16 cellular contexts compared by ENCODE assay signal in the genomic region with DNA sequence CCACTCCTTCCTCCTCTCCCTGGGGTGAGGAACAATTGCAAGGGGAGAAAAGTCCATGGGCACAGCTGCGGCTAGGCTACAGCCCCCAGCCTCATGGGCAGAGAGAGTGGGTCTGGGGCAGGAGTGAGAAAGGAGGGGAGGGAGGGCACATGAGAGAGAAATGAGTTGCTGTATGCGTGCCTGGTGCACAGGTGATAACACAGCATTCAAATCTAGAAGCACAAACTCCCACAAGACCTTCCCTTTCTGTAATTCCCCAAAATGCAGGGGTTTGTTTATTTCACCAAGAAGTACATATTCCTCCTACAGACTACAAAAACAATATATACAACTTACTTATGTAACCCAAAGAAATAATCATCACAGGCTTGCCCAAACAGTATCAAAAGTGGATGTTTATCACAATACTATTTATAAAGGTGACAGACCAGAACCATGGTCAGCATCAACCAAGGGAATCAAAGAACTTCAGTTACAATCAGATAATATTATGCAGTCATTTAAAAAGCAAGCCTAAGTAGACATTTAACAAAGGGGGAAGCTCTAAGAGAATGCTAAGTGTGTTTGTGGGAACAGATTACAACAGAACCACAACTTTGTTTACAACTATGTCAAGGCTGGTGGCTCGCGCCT. TPM values are rescaled to one million over a fixed set of nuclear protein-coding genes. Genes with fewer than 3 reads are reported as not detected.
DNase-seq lines count a peak whose midpoint lies in the region; ATAC-seq and TF ChIP-seq lines count a peak whose summit lies in the region.
"Had no signal": no experiment of that assay in that cellular context is flagged by ENCODE, and none has a peak within 500 bp of the region (broad histone marks: within the 10 kb centered on the region; RNA-seq: fewer than 3 reads in every experiment).

No MANE protein-coding gene starts in this region.

- no peaks in the 10 kb centered on the region for H3K79me2 ChIP-seq in osteoblast (ENCODE audit: insufficient read depth, low read length)

- no peaks in the 10 kb centered on the region for H3K9me3 Mint-ChIP-seq in CD14-positive monocyte
- H3K9me3 Mint-ChIP-seq in central memory CD8-positive, alpha-beta T cell = no peaks in the 10 kb centered on the region

- H3K4me3 ChIP-seq in HEK293 (ENCODE audit: low read depth, low read length) (no peak overlapping the region), osteoblast (ENCODE audit: insufficient read depth, low read length) (no peak overlapping the region), colonic mucosa (no peak overlapping the region)
- H3K4me3 ChIP-seq: psoas muscle, stomach had no signal

- POLR2A ChIA-PET in HEK293 (lab: Yijun Ruan, JAX) = no interaction called here

- ATAC-seq in central memory CD8-positive, alpha-beta T cell (replicated peaks; ENCODE audit: extremely low read depth, poor library complexity, severe bottlenecking) = no peak
- no peak for ATAC-seq in GM21390 (IDR thresholded peaks at IDR 0.05; ENCODE audit: unreplicated experiment)
- ATAC-seq: psoas muscle had no signal

- no peaks in the 10 kb centered on the region for H3K27me3 ChIP-seq in osteoblast (ENCODE audit: insufficient read depth, low read length)
- H3K27me3 ChIP-seq in colonic mucosa = no peaks in the 10 kb centered on the region
- H3K27me3 ChIP-seq: stomach had no signal

- CTCF ChIA-PET in HEK293 (lab: Yijun Ruan, JAX) = interaction anchor here (0.6 to 1.1 kb wide), 2 partner anchors 30 to 52 kb away, joined by 3 to 6 read pairs; no protein-coding TSS in a partner anchor

- peaks cover 28% of the 10 kb centered on the region for H4K20me1 ChIP-seq in osteoblast (ENCODE audit: insufficient read depth, low read length)

- H3K9me3 ChIP-seq in HEK293 (ENCODE audit: control insufficient read depth, insufficient read depth, low read depth, low read length) (no peaks in the 10 kb centered on the region), osteoblast (ENCODE audit: low read depth, low read length) (no peaks in the 10 kb centered on the region), colonic mucosa (no peaks in the 10 kb centered on the region)
- H3K9me3 ChIP-seq: psoas muscle, stomach had no signal

- peaks cover 17 to 49% of the 10 kb centered on the region in 2 donors for H3K36me3 Mint-ChIP-seq in CD14-positive monocyte
- peaks cover 14% of the 10 kb centered on the region for H3K36me3 Mint-ChIP-seq in central memory CD8-positive, alpha-beta T cell (ENCODE audit: insufficient read depth)

- no peaks in the 10 kb centered on the region for H3K27me3 Mint-ChIP-seq in CD14-positive monocyte (ENCODE audit: low read depth in 3 of 3)
- no peaks in the 10 kb centered on the region for H3K27me3 Mint-ChIP-seq in central memory CD8-positive, alpha-beta T cell

- peaks cover 46% of the 10 kb centered on the region for H3K4me1 Mint-ChIP-seq in CD14-positive monocyte
- H3K4me1 Mint-ChIP-seq in central memory CD8-positive, alpha-beta T cell = peaks cover 64% of the 10 kb centered on the region

- H3K27ac Mint-ChIP-seq in CD14-positive monocyte = peak overlapping the region in 6 of 7 donors; percentile 1 to 64 (median 43)
- peak overlapping the region; percentile 56 for H3K27ac Mint-ChIP-seq in central memory CD8-positive, alpha-beta T cell (ENCODE audit: low read depth)

- DNase-seq in CD14-positive monocyte (ENCODE audit: low spot score) (no peak), osteoblast (ENCODE audit: insufficient read length, low spot score, missing footprints) (peak; percentile 36), colonic mucosa (no peak), dedifferentiated amniotic fluid mesenchymal stem cell (ENCODE audit: extremely low spot score) (no peak), SHP77 (lab: John Stamatoyannopoulos, UW) (no peak)
- no peak for DNase-seq in central memory CD8-positive, alpha-beta T cell (ENCODE audit: low spot score in 2 of 2)
- DNase-seq: Calu3, caudate nucleus, foreskin fibroblast, NCI-H2029 treated with DMSO at 0.1 percent for 48 hours, NCI-H524, psoas muscle, stomach, T-helper 9 cell had no signal

- H3K27ac ChIP-seq in HEK293 (ENCODE audit: extremely low read depth, low read depth, low read length) = no peak overlapping the region
- H3K27ac ChIP-seq in osteoblast (ENCODE audit: low read depth, low read length) = no peak overlapping the region
- H3K27ac ChIP-seq in colonic mucosa = no peak overlapping the region
- H3K27ac ChIP-seq: psoas muscle had no signal

- H3K36me3 ChIP-seq in HEK293 (ENCODE audit: control insufficient read depth in 2 of 2, insufficient read depth in 1 of 2, low read length in 2 of 2) (no peaks in the 10 kb centered on the region), osteoblast (ENCODE audit: insufficient read depth, low read length) (no peaks in the 10 kb centered on the region), colonic mucosa (no peaks in the 10 kb centered on the region)
- H3K36me3 ChIP-seq: stomach had no signal

- H3K4me2 ChIP-seq in osteoblast (ENCODE audit: insufficient read depth, low read length) = no peak overlapping the region

- no peak overlapping the region for H3K4me3 Mint-ChIP-seq in CD14-positive monocyte
- no peak overlapping the region for H3K4me3 Mint-ChIP-seq in central memory CD8-positive, alpha-beta T cell

- no peak overlapping the region for H3K9ac ChIP-seq in colonic mucosa (ENCODE audit: low read depth in 2 of 2, low read length in 2 of 2)

- H3K4me1 ChIP-seq in HEK293 (ENCODE audit: control insufficient read depth, insufficient read depth, low read length) (no peaks in the 10 kb centered on the region), osteoblast (ENCODE audit: insufficient read depth, low read length) (peaks cover 28% of the 10 kb centered on the region), colonic mucosa (no peaks in the 10 kb centered on the region)

- TF ChIP-seq CTCF in CD14-positive monocyte (IDR thresholded peaks at IDR 0.05) (no peak), HEK293 (tag by site-specific recombination; IDR thresholded peaks at IDR 0.05) (no peak), osteoblast (IDR thresholded peaks at IDR 0.05; ENCODE audit: extremely low read depth, low read depth, low read length) (no peak), colonic mucosa (IDR thresholded peaks at IDR 0.05) (no peak)

- H2AFZ ChIP-seq in osteoblast (ENCODE audit: low read length) = no peak overlapping the region

- intact Hi-C loops in CD14-positive monocyte (cut with micrococcal nuclease) (no loop called here), colonic mucosa (cut with DNase I) (no loop called here)

TF ChIP-seq in HEK293, 187 proteins besides CTCF, POLR2A, EP300 and RAD21:
- TF ChIP-seq, protein P1, sequence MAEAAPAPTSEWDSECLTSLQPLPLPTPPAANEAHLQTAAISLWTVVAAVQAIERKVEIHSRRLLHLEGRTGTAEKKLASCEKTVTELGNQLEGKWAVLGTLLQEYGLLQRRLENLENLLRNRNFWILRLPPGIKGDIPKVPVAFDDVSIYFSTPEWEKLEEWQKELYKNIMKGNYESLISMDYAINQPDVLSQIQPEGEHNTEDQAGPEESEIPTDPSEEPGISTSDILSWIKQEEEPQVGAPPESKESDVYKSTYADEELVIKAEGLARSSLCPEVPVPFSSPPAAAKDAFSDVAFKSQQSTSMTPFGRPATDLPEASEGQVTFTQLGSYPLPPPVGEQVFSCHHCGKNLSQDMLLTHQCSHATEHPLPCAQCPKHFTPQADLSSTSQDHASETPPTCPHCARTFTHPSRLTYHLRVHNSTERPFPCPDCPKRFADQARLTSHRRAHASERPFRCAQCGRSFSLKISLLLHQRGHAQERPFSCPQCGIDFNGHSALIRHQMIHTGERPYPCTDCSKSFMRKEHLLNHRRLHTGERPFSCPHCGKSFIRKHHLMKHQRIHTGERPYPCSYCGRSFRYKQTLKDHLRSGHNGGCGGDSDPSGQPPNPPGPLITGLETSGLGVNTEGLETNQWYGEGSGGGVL (tag by site-specific recombination; IDR thresholded peaks at IDR 0.05) = no peak
- TF ChIP-seq, protein P2, sequence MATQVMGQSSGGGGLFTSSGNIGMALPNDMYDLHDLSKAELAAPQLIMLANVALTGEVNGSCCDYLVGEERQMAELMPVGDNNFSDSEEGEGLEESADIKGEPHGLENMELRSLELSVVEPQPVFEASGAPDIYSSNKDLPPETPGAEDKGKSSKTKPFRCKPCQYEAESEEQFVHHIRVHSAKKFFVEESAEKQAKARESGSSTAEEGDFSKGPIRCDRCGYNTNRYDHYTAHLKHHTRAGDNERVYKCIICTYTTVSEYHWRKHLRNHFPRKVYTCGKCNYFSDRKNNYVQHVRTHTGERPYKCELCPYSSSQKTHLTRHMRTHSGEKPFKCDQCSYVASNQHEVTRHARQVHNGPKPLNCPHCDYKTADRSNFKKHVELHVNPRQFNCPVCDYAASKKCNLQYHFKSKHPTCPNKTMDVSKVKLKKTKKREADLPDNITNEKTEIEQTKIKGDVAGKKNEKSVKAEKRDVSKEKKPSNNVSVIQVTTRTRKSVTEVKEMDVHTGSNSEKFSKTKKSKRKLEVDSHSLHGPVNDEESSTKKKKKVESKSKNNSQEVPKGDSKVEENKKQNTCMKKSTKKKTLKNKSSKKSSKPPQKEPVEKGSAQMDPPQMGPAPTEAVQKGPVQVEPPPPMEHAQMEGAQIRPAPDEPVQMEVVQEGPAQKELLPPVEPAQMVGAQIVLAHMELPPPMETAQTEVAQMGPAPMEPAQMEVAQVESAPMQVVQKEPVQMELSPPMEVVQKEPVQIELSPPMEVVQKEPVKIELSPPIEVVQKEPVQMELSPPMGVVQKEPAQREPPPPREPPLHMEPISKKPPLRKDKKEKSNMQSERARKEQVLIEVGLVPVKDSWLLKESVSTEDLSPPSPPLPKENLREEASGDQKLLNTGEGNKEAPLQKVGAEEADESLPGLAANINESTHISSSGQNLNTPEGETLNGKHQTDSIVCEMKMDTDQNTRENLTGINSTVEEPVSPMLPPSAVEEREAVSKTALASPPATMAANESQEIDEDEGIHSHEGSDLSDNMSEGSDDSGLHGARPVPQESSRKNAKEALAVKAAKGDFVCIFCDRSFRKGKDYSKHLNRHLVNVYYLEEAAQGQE (tag by site-specific recombination; IDR thresholded peaks at IDR 0.05) = peak; percentile 62; the same call in 1 of the 2 replicates
- TF ChIP-seq, protein P3, sequence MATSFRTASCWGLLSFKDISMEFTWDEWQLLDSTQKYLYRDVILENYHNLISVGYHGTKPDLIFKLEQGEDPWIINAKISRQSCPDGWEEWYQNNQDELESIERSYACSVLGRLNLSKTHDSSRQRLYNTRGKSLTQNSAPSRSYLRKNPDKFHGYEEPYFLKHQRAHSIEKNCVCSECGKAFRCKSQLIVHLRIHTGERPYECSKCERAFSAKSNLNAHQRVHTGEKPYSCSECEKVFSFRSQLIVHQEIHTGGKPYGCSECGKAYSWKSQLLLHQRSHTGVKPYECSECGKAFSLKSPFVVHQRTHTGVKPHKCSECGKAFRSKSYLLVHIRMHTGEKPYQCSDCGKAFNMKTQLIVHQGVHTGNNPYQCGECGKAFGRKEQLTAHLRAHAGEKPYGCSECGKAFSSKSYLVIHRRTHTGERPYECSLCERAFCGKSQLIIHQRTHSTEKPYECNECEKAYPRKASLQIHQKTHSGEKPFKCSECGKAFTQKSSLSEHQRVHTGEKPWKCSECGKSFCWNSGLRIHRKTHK (tag by site-specific recombination; IDR thresholded peaks at IDR 0.05) = no peak
- TF ChIP-seq ZNF529 (tag by site-specific recombination; IDR thresholded peaks at IDR 0.05; ENCODE audit: insufficient replicate concordance) (no peak), ZNF366 (tag by site-specific recombination; conservative IDR thresholded peaks at IDR 0.05) (no peak)
TF ChIP-seq in HEK293: peak in this region for 1.

RNA-seq across cellular contexts. Expression of a gene that starts 54.2 kb away (rescaled TPM):
- polyA plus RNA-seq in CD14-positive monocyte = 10 to 100 TPM; 57.1 to 63.0 TPM
- total RNA-seq in osteoblast (25.0 and 25.3 TPM in 2 replicates), colonic mucosa (100 to 1,000 TPM; 118 to 134 TPM)
